Comparison of ENCODE assay signal across 1 cellular context in genomic region chr1:113434081-113434873, GRCh38.
TF ChIP-seq lines count a peak whose summit lies in the region.

No MANE protein-coding gene starts in this region.

TF ChIP-seq in HepG2, 621 proteins besides CTCF, POLR2A, EP300 and RAD21 (continued from another document and continues in another):
- TF ChIP-seq ZBED4 (CRISPR knock-in tag; IDR thresholded peaks at IDR 0.05; ENCODE audit: borderline replicate concordance) (peak; percentile 16; the same call in 1 of the 2 replicates), ARID5B (CRISPR knock-in tag; IDR thresholded peaks at IDR 0.05) (peak; percentile 72), PCBP2 (optimal IDR thresholded peaks at IDR 0.05; ENCODE audit: low read depth, low read length, poor library complexity, severe bottlenecking) (no peak), ZNF44 (CRISPR knock-in tag; IDR thresholded peaks at IDR 0.05) (no peak), MAFF (IDR thresholded peaks at IDR 0.05; ENCODE audit: low read depth, low read length) (no peak), ZNF563 (CRISPR knock-in tag; IDR thresholded peaks at IDR 0.05) (no peak), ARNT2 (CRISPR knock-in tag; IDR thresholded peaks at IDR 0.05; ENCODE audit: low read depth) (no peak), ZSCAN30 (CRISPR knock-in tag; IDR thresholded peaks at IDR 0.05) (no peak), ZNF572 (CRISPR knock-in tag; IDR thresholded peaks at IDR 0.05) (no peak), E2F5 (CRISPR knock-in tag; conservative IDR thresholded peaks at IDR 0.05) (no peak), ZNF331 (CRISPR knock-in tag; IDR thresholded peaks at IDR 0.05) (peak; percentile 85), ZNF598 (CRISPR knock-in tag; IDR thresholded peaks at IDR 0.05; ENCODE audit: borderline replicate concordance) (no peak), MBD4 (IDR thresholded peaks at IDR 0.05; ENCODE audit: borderline replicate concordance, low read length) (no peak), THAP7 (CRISPR knock-in tag; IDR thresholded peaks at IDR 0.05) (no peak), CCDC6 (CRISPR knock-in tag; IDR thresholded peaks at IDR 0.05) (no peak), ZSCAN9 (CRISPR knock-in tag; IDR thresholded peaks at IDR 0.05; ENCODE audit: borderline replicate concordance) (no peak), ZC3H4 (CRISPR knock-in tag; IDR thresholded peaks at IDR 0.05; ENCODE audit: borderline replicate concordance) (no peak), KDM3A (CRISPR knock-in tag; IDR thresholded peaks at IDR 0.05; ENCODE audit: low read depth) (no peak), MAX (IDR thresholded peaks at IDR 0.05) (no peak; the same call in 1 of the 2 replicates), TBX3 (IDR thresholded peaks at IDR 0.05; ENCODE audit: borderline replicate concordance) (peak; percentile 53; the same call in 1 of the 2 replicates), GMEB2 (CRISPR knock-in tag; IDR thresholded peaks at IDR 0.05; ENCODE audit: low read depth) (no peak), SALL2 (CRISPR knock-in tag; IDR thresholded peaks at IDR 0.05) (no peak), FOXC1 (CRISPR knock-in tag; IDR thresholded peaks at IDR 0.05; ENCODE audit: borderline replicate concordance) (no peak), ZNF558 (CRISPR knock-in tag; IDR thresholded peaks at IDR 0.05; ENCODE audit: borderline replicate concordance) (no peak), IKZF5 (CRISPR knock-in tag; IDR thresholded peaks at IDR 0.05) (peak; percentile 80), EED (CRISPR knock-in tag; IDR thresholded peaks at IDR 0.05) (no peak), HNF1A (IDR thresholded peaks at IDR 0.05; ENCODE audit: low read depth) (peak; percentile 96), HNF1A (CRISPR knock-in tag; IDR thresholded peaks at IDR 0.05; ENCODE audit: borderline replicate concordance) (peak; percentile 95), KMT2B (CRISPR knock-in tag; IDR thresholded peaks at IDR 0.05) (no peak), ZBTB25 (CRISPR knock-in tag; IDR thresholded peaks at IDR 0.05) (0 out of 2 replicates have a peak, but pooled peaks have one; percentile 30), PAX8 (CRISPR knock-in tag; IDR thresholded peaks at IDR 0.05; ENCODE audit: borderline replicate concordance) (no peak), ZNF136 (CRISPR knock-in tag; IDR thresholded peaks at IDR 0.05; ENCODE audit: low read depth) (no peak), ZNF552 (CRISPR knock-in tag; IDR thresholded peaks at IDR 0.05; ENCODE audit: borderline replicate concordance) (no peak), ZNF225 (CRISPR knock-in tag; IDR thresholded peaks at IDR 0.05) (no peak), IKZF1 (IDR thresholded peaks at IDR 0.05) (no peak), SNAPC4 (CRISPR knock-in tag; IDR thresholded peaks at IDR 0.05) (0 out of 2 replicates have a peak, but pooled peaks have one; percentile 34)
